9 cellular contexts compared by ENCODE assay signal in the genomic region with DNA sequence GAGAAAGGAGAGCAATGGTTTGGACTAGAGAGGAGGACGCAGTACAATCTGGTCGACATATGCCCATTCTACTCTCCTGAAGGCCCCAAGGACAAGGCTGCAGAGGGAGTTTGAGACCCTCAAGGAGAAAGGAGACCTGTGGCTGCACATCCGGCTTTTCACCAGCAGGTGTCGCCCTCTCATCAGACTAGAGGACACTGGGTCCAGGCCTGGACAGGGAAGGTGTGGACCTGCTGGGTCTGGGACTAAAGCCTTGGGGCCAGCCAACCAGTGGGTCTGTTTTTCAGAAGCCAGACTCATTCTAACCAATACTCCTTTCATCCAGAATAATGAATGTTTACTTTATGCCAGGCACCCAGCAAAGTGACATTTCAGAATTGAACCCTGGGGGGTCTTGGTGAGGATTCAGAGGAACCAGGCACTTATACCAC. TPM values are rescaled to one million over a fixed set of nuclear protein-coding genes. Genes with fewer than 3 reads are reported as not detected.
DNase-seq lines count a peak whose midpoint lies in the region; ATAC-seq, FAIRE-seq and TF ChIP-seq lines count a peak whose summit lies in the region.
"Had no signal": no experiment of that assay in that cellular context is flagged by ENCODE, and none has a peak within 500 bp of the region (broad histone marks: within the 10 kb centered on the region; RNA-seq: fewer than 3 reads in every experiment).

No MANE protein-coding gene starts in this region.

- DNase-seq in D721Med (ENCODE audit: insufficient read length, low spot score) (no peak), HuH-7 (ENCODE audit: low spot score) (peak; percentile 82), RCC 7860 (ENCODE audit: low spot score) (peak; percentile 46), fibroblast of mammary gland (ENCODE audit: low read depth) (peak; percentile 66), nucleus accumbens (lab: John Stamatoyannopoulos, UW) (peak in 49 of 56 donors; percentile 10 to 87 (median 46)), superior temporal gyrus (ENCODE audit: extremely low spot score) (peak; percentile 85)
- peak; percentile 80 to 81 for DNase-seq in activated T-cell treated with anti-CD3 and anti-CD28 coated beads, Interleukin-2, amount 50 U/mL, for 72 hours

- peaks cover 18% of the 10 kb centered on the region for H3K4me1 Mint-ChIP-seq in activated T-cell treated with anti-CD3 and anti-CD28 coated beads, Interleukin-2, amount 50 U/mL, for 72 hours (ENCODE audit: low read depth)

- FAIRE-seq in D721Med (lab: Jason Lieb, UNC) (no peak), RCC 7860 (lab: Jason Lieb, UNC) (no peak)

- TF ChIP-seq CTCF in D721Med (IDR thresholded peaks at IDR 0.05; ENCODE audit: insufficient read depth, missing control alignments): peak; percentile 86
- TF ChIP-seq CTCF in fibroblast of mammary gland (conservative IDR thresholded peaks at IDR 0.05; ENCODE audit: control insufficient read depth, insufficient read depth, low read depth, low read length): peak; percentile 97

- no peaks in the 10 kb centered on the region for H3K9me3 Mint-ChIP-seq in activated T-cell treated with anti-CD3 and anti-CD28 coated beads, Interleukin-2, amount 50 U/mL, for 72 hours

- H3K27me3 Mint-ChIP-seq in activated T-cell treated with anti-CD3 and anti-CD28 coated beads, Interleukin-2, amount 50 U/mL, for 72 hours (ENCODE audit: low read depth): peaks cover 6% of the 10 kb centered on the region

- no peak overlapping the region for H3K27ac Mint-ChIP-seq in activated T-cell treated with anti-CD3 and anti-CD28 coated beads, Interleukin-2, amount 50 U/mL, for 72 hours

- H3K36me3 Mint-ChIP-seq in activated T-cell treated with anti-CD3 and anti-CD28 coated beads, Interleukin-2, amount 50 U/mL, for 72 hours (ENCODE audit: insufficient read depth in 2 of 2): no peaks in the 10 kb centered on the region

- no peak overlapping the region for H3K4me3 ChIP-seq in fibroblast of mammary gland (ENCODE audit: control insufficient read depth, low read depth, low read length)
- H3K4me3 ChIP-seq: SK-N-MC had no signal

- peak; percentile 51 to 54 for ATAC-seq in activated T-cell treated with anti-CD3 and anti-CD28 coated beads, Interleukin-2, amount 50 U/mL, for 72 hours (replicated peaks in 1 of 2)
- ATAC-seq in HG02970 (IDR thresholded peaks at IDR 0.05; ENCODE audit: low FRiP score, unreplicated experiment): no peak

- no peak overlapping the region for H3K4me3 Mint-ChIP-seq in activated T-cell treated with anti-CD3 and anti-CD28 coated beads, Interleukin-2, amount 50 U/mL, for 72 hours

RNA-seq across cellular contexts. Expression of a gene that starts 5.0 kb away (rescaled TPM):
- total RNA-seq in activated T-cell treated with anti-CD3 and anti-CD28 coated beads, Interleukin-2, amount 50 U/mL, for 72 hours: not detected

RNA-seq across cellular contexts. Expression of a gene that starts 8.8 kb away (rescaled TPM):
- not detected for total RNA-seq in activated T-cell treated with anti-CD3 and anti-CD28 coated beads, Interleukin-2, amount 50 U/mL, for 72 hours

RNA-seq across cellular contexts. Expression of a gene that starts 12.8 kb away (rescaled TPM):
- total RNA-seq in activated T-cell treated with anti-CD3 and anti-CD28 coated beads, Interleukin-2, amount 50 U/mL, for 72 hours: not detected

RNA-seq across cellular contexts. Expression of a gene that starts 33.1 kb away (rescaled TPM):
- 10 to 100 TPM; 76.0 to 84.1 TPM for total RNA-seq in activated T-cell treated with anti-CD3 and anti-CD28 coated beads, Interleukin-2, amount 50 U/mL, for 72 hours

RNA-seq across cellular contexts. Expression of a gene that starts 34.5 kb away (rescaled TPM):
- not detected for total RNA-seq in activated T-cell treated with anti-CD3 and anti-CD28 coated beads, Interleukin-2, amount 50 U/mL, for 72 hours
